In genomic region chr17:34979650-34980352, GRCh38 we compare ENCODE assay signal across 2 cellular contexts.
TF ChIP-seq lines count a peak whose summit lies in the region.

No MANE protein-coding gene starts in this region.

TF ChIP-seq in IMR-90, 13 proteins besides CTCF, POLR2A, EP300 and RAD21:
- TF ChIP-seq, protein P1, sequence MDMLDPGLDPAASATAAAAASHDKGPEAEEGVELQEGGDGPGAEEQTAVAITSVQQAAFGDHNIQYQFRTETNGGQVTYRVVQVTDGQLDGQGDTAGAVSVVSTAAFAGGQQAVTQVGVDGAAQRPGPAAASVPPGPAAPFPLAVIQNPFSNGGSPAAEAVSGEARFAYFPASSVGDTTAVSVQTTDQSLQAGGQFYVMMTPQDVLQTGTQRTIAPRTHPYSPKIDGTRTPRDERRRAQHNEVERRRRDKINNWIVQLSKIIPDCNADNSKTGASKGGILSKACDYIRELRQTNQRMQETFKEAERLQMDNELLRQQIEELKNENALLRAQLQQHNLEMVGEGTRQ (IDR thresholded peaks at IDR 0.05; ENCODE audit: low read depth, low read length): no peak
- TF ChIP-seq SMC3 (IDR thresholded peaks at IDR 0.05; ENCODE audit: low read depth, low read length) (no peak), ELK1 (IDR thresholded peaks at IDR 0.05; ENCODE audit: borderline replicate concordance, low read depth, low read length) (no peak), CEBPB (IDR thresholded peaks at IDR 0.05; ENCODE audit: low read depth, low read length) (no peak), MAZ (IDR thresholded peaks at IDR 0.05; ENCODE audit: borderline replicate concordance, low read depth, low read length) (no peak)
TF ChIP-seq in IMR-90: peak in this region for 0.

TF ChIP-seq in GM12878, 131 proteins besides CTCF, POLR2A, EP300 and RAD21:
- TF ChIP-seq RFX5 (IDR thresholded peaks at IDR 0.05; ENCODE audit: low read depth, low read length) (no peak), FOXK2 (IDR thresholded peaks at IDR 0.05) (no peak), JUND (IDR thresholded peaks at IDR 0.05; ENCODE audit: low read depth, low read length) (no peak), NBN (IDR thresholded peaks at IDR 0.05) (0 out of 2 replicates have a peak, but pooled peaks have one; percentile 18), SREBF1 (IDR thresholded peaks at IDR 0.05; ENCODE audit: low read length) (no peak), CEBPZ (IDR thresholded peaks at IDR 0.05; ENCODE audit: low read depth, low read length) (no peak), ZNF384 (IDR thresholded peaks at IDR 0.05; ENCODE audit: borderline replicate concordance, low read depth, low read length) (no peak), CREB1 (IDR thresholded peaks at IDR 0.05; ENCODE audit: low read depth) (0 out of 2 replicates have a peak, but pooled peaks have one; percentile 11)
TF ChIP-seq in GM12878: peak in this region for 2.
